Comparison of ENCODE assay signal across 17 cellular contexts in genomic region chr6:27956941-27957340, GRCh38. TPM values are rescaled to one million over a fixed set of nuclear protein-coding genes. Genes with fewer than 3 reads are reported as not detected.
DNase-seq lines count a peak whose midpoint lies in the region; ATAC-seq and TF ChIP-seq lines count a peak whose summit lies in the region.
"Had no signal": no experiment of that assay in that cellular context is flagged by ENCODE, and none has a peak within 500 bp of the region (broad histone marks: within the 10 kb centered on the region; RNA-seq: fewer than 3 reads in every experiment).

OR2B6 (plus strand) TSS chr6:27957241; CDS start chr6:27957241, 0 bp downstream.

- no peak for TF ChIP-seq CTCF in OCI-LY7 (conservative IDR thresholded peaks at IDR 0.05; ENCODE audit: low read length)
- TF ChIP-seq CTCF in progenitor cell of endocrine pancreas (IDR thresholded peaks at IDR 0.05; ENCODE audit: unreplicated experiment), result no peak

- H3K9me3 ChIP-seq in BLaER1 treated with 17β-estradiol and CSF1 and Interleukin-3, amounts not matched to agents 10 nM and 100 nM (replicated peaks in 1 of 11), result no peaks in the 10 kb centered on the region
- H3K9me3 ChIP-seq in OCI-LY7 (ENCODE audit: low read length), result no peaks in the 10 kb centered on the region
- H3K9me3 ChIP-seq: A549 had no signal

- H3K4me3 Mint-ChIP-seq in progenitor cell of endocrine pancreas (ENCODE audit: low read depth), result no peak within 1 kb of the TSS
- H3K4me3 Mint-ChIP-seq: CD4-positive, CD25-positive, alpha-beta regulatory T cell; GM23338; H9 had no signal

- peak within 1 kb of the TSS in 7 of 11 experiments; percentile 7 to 65 (median 56); a peak in 14 of 22 replicates for H3K4me2 ChIP-seq in BLaER1 treated with 17β-estradiol and CSF1 and Interleukin-3, amounts not matched to agents 10 nM and 100 nM
- H3K4me2 ChIP-seq in OCI-LY7 (ENCODE audit: low read length), result peak within 1 kb of the TSS; percentile 53
- H3K4me2 ChIP-seq: A549 had no signal

- no peaks in the 10 kb centered on the region for H3K9me2 ChIP-seq in OCI-LY7 (ENCODE audit: insufficient read depth, low read length)

- H3K36me3 Mint-ChIP-seq in progenitor cell of endocrine pancreas (ENCODE audit: insufficient read depth), result no peaks in the 10 kb centered on the region
- H3K36me3 Mint-ChIP-seq: CD4-positive, CD25-positive, alpha-beta regulatory T cell had no signal

- H3K9ac ChIP-seq in BLaER1 treated with 17β-estradiol and CSF1 and Interleukin-3, amounts not matched to agents 10 nM and 100 nM, result peak within 1 kb of the TSS in 1 of 11 experiments; percentile 14; a peak in 2 of 22 replicates

- no TSS peak for BruUV-seq in OCI-LY7 (replicated peaks; lab: Mats Ljungman, UMichigan)

- POLR2A ChIA-PET in OCI-LY7 (lab: Charles Lee), result interaction anchor here (0.8 to 2.1 kb wide), 8 partner anchors 8 to 693 kb away, joined by 3 to 9 read pairs (median 4); no protein-coding TSS in a partner anchor

- H3K79me2 ChIP-seq in OCI-LY7 (ENCODE audit: insufficient read depth, low read depth, low read length), result no peaks in the 10 kb centered on the region

- peak within 1 kb of the TSS; percentile 80 for H2AFZ ChIP-seq in OCI-LY7 (ENCODE audit: low read length)
- H2AFZ ChIP-seq: GM23338 had no signal

- H3K27me3 Mint-ChIP-seq in progenitor cell of endocrine pancreas, result peaks cover 12% of the 10 kb centered on the region

- H3K9me3 Mint-ChIP-seq in progenitor cell of endocrine pancreas (ENCODE audit: low read depth), result no peaks in the 10 kb centered on the region
- H3K9me3 Mint-ChIP-seq: CD4-positive, CD25-positive, alpha-beta regulatory T cell; GM23338; H9 had no signal

- intact Hi-C loops in OCI-LY7 (cut with micrococcal nuclease; ENCODE audit: unreplicated experiment), result no loop called here

- peak within 1 kb of the TSS in 4 of 11 experiments; percentile 39 to 64 (median 51); a peak in 6 of 22 replicates for H3K27ac ChIP-seq in BLaER1 treated with 17β-estradiol and CSF1 and Interleukin-3, amounts not matched to agents 10 nM and 100 nM
- H3K27ac ChIP-seq in OCI-LY7 (ENCODE audit: low read depth, low read length, poor library complexity, severe bottlenecking), result peak within 1 kb of the TSS; percentile 55
- H3K27ac ChIP-seq: A549, HL-60 had no signal

- H3K4me1 ChIP-seq in BLaER1 treated with 17β-estradiol and CSF1 and Interleukin-3, amounts not matched to agents 10 nM and 100 nM, result peaks cover 0 to 22% (median 11%) of the 10 kb centered on the region in 10 experiments; a peak in 13 of 20 replicates
- peaks cover 19% of the 10 kb centered on the region for H3K4me1 ChIP-seq in OCI-LY7 (ENCODE audit: insufficient read depth, low read length, poor library complexity, severe bottlenecking)
- H3K4me1 ChIP-seq: A549 had no signal

- H3K36me3 ChIP-seq in BLaER1 treated with 17β-estradiol and CSF1 and Interleukin-3, amounts not matched to agents 10 nM and 100 nM, result no peaks in the 10 kb centered on the region
- no peaks in the 10 kb centered on the region for H3K36me3 ChIP-seq in OCI-LY7 (ENCODE audit: insufficient read depth, low read length)

- no peaks in the 10 kb centered on the region for H3K4me1 Mint-ChIP-seq in progenitor cell of endocrine pancreas (ENCODE audit: low read depth)
- H3K4me1 Mint-ChIP-seq: CD4-positive, CD25-positive, alpha-beta regulatory T cell had no signal

- CTCF ChIA-PET in OCI-LY7 (lab: Charles Lee; ENCODE audit: unreplicated experiment), result no interaction called here

- peak; percentile 43 for ATAC-seq in GM18907 (IDR thresholded peaks at IDR 0.05; ENCODE audit: unreplicated experiment)
- ATAC-seq in HG02870 (IDR thresholded peaks at IDR 0.05; ENCODE audit: unreplicated experiment), result no peak
- ATAC-seq: A549, GM23338 had no signal

- no peaks in the 10 kb centered on the region for H4K20me1 ChIP-seq in BLaER1 treated with 17β-estradiol and CSF1 and Interleukin-3, amounts not matched to agents 10 nM and 100 nM
- H4K20me1 ChIP-seq in OCI-LY7 (ENCODE audit: insufficient read depth, low read length), result no peaks in the 10 kb centered on the region

- no peaks in the 10 kb centered on the region for H3K27me3 ChIP-seq in BLaER1 treated with 17β-estradiol and CSF1 and Interleukin-3, amounts not matched to agents 10 nM and 100 nM

- no peak within 1 kb of the TSS for H3K27ac Mint-ChIP-seq in progenitor cell of endocrine pancreas
- H3K27ac Mint-ChIP-seq: CD4-positive, CD25-positive, alpha-beta regulatory T cell; GM23338; H9 had no signal

- DNase-seq in OCI-LY7 (ENCODE audit: low spot score) (peak; percentile 5), progenitor cell of endocrine pancreas (ENCODE audit: low spot score, unreplicated experiment) (no peak), HT-29 (ENCODE audit: low spot score) (no peak), HuH-7 (ENCODE audit: low spot score) (no peak)
- DNase-seq: CD4-positive, CD25-positive, alpha-beta regulatory T cell; DMS 273 treated with DMSO at 0.1 percent for 48 hours; H9; IMR-90; KG1 had no signal

- H3K4me3 ChIP-seq in BLaER1 treated with 17β-estradiol and CSF1 and Interleukin-3, amounts not matched to agents 10 nM and 100 nM, result no peak within 1 kb of the TSS
- H3K4me3 ChIP-seq in OCI-LY7 (ENCODE audit: low read depth, low read length, poor library complexity, severe bottlenecking), result peak within 1 kb of the TSS; percentile 5
- H3K4me3 ChIP-seq: A549, GM23338 had no signal

RNA-seq across cellular contexts. Expression of gene OR2B6, which starts in this region (rescaled TPM):
- 0.35 and 0.75 TPM in 2 replicates for total RNA-seq in OCI-LY7 (2014; rRNA removed; shearing (Covaris generic))
- not detected in 2 replicates for total RNA-seq in OCI-LY7 (2022)
- not detected in 2 replicates for total RNA-seq in progenitor cell of endocrine pancreas
- not detected in 2 replicates for total RNA-seq in HT-29 (2014; rRNA removed; shearing (Covaris generic))
- total RNA-seq: CD4-positive, CD25-positive, alpha-beta regulatory T cell; G401; GM23338; H9; IMR-90; LHCN-M2 had no signal

Comparison
In these comparisons a context has a peak if more than half of its experiments do, and no peak if none do; other contexts are left out.
1. Peak in DNase-seq, H3K4me3 ChIP-seq, H3K27ac ChIP-seq and H3K4me2 ChIP-seq in OCI-LY7; RNA of the gene not detected or under 1 TPM.